Comparison of ENCODE assay signal across 1 cellular context in genomic region chr14:100584056-100585031, GRCh38.
TF ChIP-seq lines count a peak whose summit lies in the region.

No MANE protein-coding gene starts in this region.

TF ChIP-seq in K562, 482 proteins besides CTCF, POLR2A, EP300 and RAD21 (continued from another document):
- no peak for TF ChIP-seq ZBTB9 (CRISPR knock-in tag; IDR thresholded peaks at IDR 0.05)
- TF ChIP-seq RNF2 (IDR thresholded peaks at IDR 0.05), result no peak
- no peak for TF ChIP-seq ASH1L (IDR thresholded peaks at IDR 0.05; ENCODE audit: borderline replicate concordance, low read depth, partially characterized antibody)
- TF ChIP-seq CBFA2T2 (conservative IDR thresholded peaks at IDR 0.05), result peak; percentile 37; the same call in 1 of the 2 replicates
- peak; percentile 24; the same call in 1 of the 2 replicates for TF ChIP-seq JUN (IDR thresholded peaks at IDR 0.05; ENCODE audit: borderline replicate concordance, low read depth, low read length)
- no peak for TF ChIP-seq JUN (CRISPR knock-in tag; IDR thresholded peaks at IDR 0.05; ENCODE audit: borderline replicate concordance)
- no peak for TF ChIP-seq RFX5 (IDR thresholded peaks at IDR 0.05; ENCODE audit: low read depth, low read length)
- no peak for TF ChIP-seq ZNF707 (CRISPR knock-in tag; conservative IDR thresholded peaks at IDR 0.05)
- TF ChIP-seq ZBTB26 (CRISPR knock-in tag; IDR thresholded peaks at IDR 0.05), result no peak
- no peak for TF ChIP-seq THRB (CRISPR knock-in tag; conservative IDR thresholded peaks at IDR 0.05)
- no peak for TF ChIP-seq TCF7L2 (IDR thresholded peaks at IDR 0.05; ENCODE audit: low read depth, low read length)
- TF ChIP-seq PHF21A (IDR thresholded peaks at IDR 0.05; ENCODE audit: borderline replicate concordance, low read depth), result no peak
- TF ChIP-seq ILF3 (IDR thresholded peaks at IDR 0.05; ENCODE audit: borderline replicate concordance), result no peak
- TF ChIP-seq GABPB2 (CRISPR knock-in tag; conservative IDR thresholded peaks at IDR 0.05), result no peak
- peak in 1 of 2 experiments; percentile 86; a peak in 2 of 4 replicates for TF ChIP-seq RCOR1 (IDR thresholded peaks at IDR 0.05; ENCODE audit: borderline replicate concordance in 1 of 2, low read depth in 2 of 2, low read length in 2 of 2)
- no peak for TF ChIP-seq HOXB6 (CRISPR knock-in tag; IDR thresholded peaks at IDR 0.05; ENCODE audit: borderline replicate concordance)
- TF ChIP-seq ZBTB7A (IDR thresholded peaks at IDR 0.05; ENCODE audit: borderline replicate concordance, control insufficient read depth, low read depth, low read length), result 0 out of 2 replicates have a peak, but pooled peaks have one; percentile 35
- TF ChIP-seq HDAC8 (tag; IDR thresholded peaks at IDR 0.05), result no peak
- TF ChIP-seq FOXK2 (conservative IDR thresholded peaks at IDR 0.05 in 1 of 2, IDR thresholded peaks at IDR 0.05 in 1 of 2; ENCODE audit: low read depth in 2 of 2), result no peak
- TF ChIP-seq ZNF766 (CRISPR knock-in tag; conservative IDR thresholded peaks at IDR 0.05), result no peak
- TF ChIP-seq C11orf30 (IDR thresholded peaks at IDR 0.05; ENCODE audit: low read depth), result peak; percentile 10; the same call in 1 of the 2 replicates
- peak; percentile 67 for TF ChIP-seq CBFA2T3 (IDR thresholded peaks at IDR 0.05)
- no peak for TF ChIP-seq HDAC3 (IDR thresholded peaks at IDR 0.05; ENCODE audit: borderline replicate concordance, partially characterized antibody)
- peak; percentile 96 for TF ChIP-seq ZNF24 (IDR thresholded peaks at IDR 0.05)
TF ChIP-seq in K562: peak in this region for 17.
